1 cellular context compared by ENCODE assay signal in the genomic region with DNA sequence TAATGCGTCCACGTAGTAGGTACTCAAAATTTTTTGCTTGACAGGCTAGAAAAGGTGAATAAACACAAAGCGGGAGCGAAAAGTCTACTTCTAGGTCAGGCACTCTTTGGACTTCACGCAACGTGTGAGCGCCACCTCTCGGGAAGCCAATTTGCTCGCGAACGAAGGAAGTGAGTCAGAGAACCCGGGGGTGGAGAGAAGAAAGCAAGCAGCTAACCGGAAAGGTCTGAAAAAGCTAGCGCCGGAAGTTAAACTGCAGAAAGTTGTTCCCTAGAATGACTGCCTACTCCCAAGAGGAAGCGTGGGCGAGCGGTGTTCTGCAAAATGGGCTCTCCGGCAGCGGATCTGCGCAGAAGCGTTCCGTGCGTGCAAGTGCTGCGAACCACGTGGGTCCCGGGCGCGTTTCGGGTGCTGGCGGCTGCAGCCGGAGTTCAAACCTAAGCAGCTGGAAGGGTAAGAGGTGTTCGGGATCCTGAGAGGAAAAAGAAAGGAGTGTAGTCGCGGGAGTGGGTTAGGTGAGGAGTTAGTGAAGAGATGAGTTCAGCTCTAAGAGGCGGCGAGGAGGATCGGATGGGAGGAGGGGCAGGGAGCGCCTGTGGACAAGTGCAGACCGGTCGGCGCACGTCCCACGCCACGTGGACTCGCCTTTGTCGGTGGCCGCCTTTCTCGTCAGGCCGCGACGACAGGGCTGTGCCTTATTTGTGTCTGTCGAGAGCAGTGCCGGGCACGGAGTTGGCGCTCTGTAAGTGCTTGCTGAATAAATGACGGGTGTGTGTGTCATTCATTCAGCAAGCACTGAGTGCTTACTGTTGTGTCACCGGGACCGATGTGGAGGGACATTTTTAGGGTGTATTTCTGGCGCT.
TF ChIP-seq lines count a peak whose summit lies in the region.

A gene (plus strand): TSS at position 350 of the 863 bp plus-strand sequence. CDS start 2,096 bp downstream, outside the sequence.

TF ChIP-seq in HepG2, 621 proteins besides CTCF, POLR2A, EP300 and RAD21 (continued from another document and continues in another):
- TF ChIP-seq, protein P1, sequence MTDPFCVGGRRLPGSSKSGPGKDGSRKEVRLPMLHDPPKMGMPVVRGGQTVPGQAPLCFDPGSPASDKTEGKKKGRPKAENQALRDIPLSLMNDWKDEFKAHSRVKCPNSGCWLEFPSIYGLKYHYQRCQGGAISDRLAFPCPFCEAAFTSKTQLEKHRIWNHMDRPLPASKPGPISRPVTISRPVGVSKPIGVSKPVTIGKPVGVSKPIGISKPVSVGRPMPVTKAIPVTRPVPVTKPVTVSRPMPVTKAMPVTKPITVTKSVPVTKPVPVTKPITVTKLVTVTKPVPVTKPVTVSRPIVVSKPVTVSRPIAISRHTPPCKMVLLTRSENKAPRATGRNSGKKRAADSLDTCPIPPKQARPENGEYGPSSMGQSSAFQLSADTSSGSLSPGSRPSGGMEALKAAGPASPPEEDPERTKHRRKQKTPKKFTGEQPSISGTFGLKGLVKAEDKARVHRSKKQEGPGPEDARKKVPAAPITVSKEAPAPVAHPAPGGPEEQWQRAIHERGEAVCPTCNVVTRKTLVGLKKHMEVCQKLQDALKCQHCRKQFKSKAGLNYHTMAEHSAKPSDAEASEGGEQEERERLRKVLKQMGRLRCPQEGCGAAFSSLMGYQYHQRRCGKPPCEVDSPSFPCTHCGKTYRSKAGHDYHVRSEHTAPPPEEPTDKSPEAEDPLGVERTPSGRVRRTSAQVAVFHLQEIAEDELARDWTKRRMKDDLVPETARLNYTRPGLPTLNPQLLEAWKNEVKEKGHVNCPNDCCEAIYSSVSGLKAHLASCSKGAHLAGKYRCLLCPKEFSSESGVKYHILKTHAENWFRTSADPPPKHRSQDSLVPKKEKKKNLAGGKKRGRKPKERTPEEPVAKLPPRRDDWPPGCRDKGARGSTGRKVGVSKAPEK (CRISPR knock-in tag; IDR thresholded peaks at IDR 0.05; ENCODE audit: borderline replicate concordance) = peak; percentile 44; the same call in 1 of the 2 replicates
- TF ChIP-seq ZNF282 (IDR thresholded peaks at IDR 0.05; ENCODE audit: partially characterized antibody) (no peak), ZFP82 (CRISPR knock-in tag; IDR thresholded peaks at IDR 0.05; ENCODE audit: borderline replicate concordance) (peak; percentile 100), STAT5B (CRISPR knock-in tag; IDR thresholded peaks at IDR 0.05) (peak; percentile 89), FOXK1 (CRISPR knock-in tag; IDR thresholded peaks at IDR 0.05; ENCODE audit: borderline replicate concordance, low read depth) (peak; percentile 99), NFE2L2 (IDR thresholded peaks at IDR 0.05; ENCODE audit: low read length) (peak; percentile 52), ZNF883 (CRISPR knock-in tag; IDR thresholded peaks at IDR 0.05; ENCODE audit: not compliant biosample characterization) (peak; percentile 94), ZNF605 (CRISPR knock-in tag; IDR thresholded peaks at IDR 0.05) (peak; percentile 100), DMAP1 (CRISPR knock-in tag; IDR thresholded peaks at IDR 0.05) (peak; percentile 100), MED13 (CRISPR knock-in tag; IDR thresholded peaks at IDR 0.05) (peak; percentile 95; the same call in 1 of the 2 replicates), BCL6 (CRISPR knock-in tag; IDR thresholded peaks at IDR 0.05) (peak; percentile 62), ZFAT (CRISPR knock-in tag; conservative IDR thresholded peaks at IDR 0.05) (peak; percentile 89; the same call in 1 of the 2 replicates), ZNF564 (CRISPR knock-in tag; IDR thresholded peaks at IDR 0.05) (peak; percentile 76; the same call in 1 of the 2 replicates), ZNF644 (CRISPR knock-in tag; IDR thresholded peaks at IDR 0.05; ENCODE audit: low read depth) (peak; percentile 51; the same call in 1 of the 2 replicates), PHF5A (CRISPR knock-in tag; IDR thresholded peaks at IDR 0.05; ENCODE audit: low read depth, unreplicated experiment) (peak; percentile 100), ZNF749 (CRISPR knock-in tag; IDR thresholded peaks at IDR 0.05; ENCODE audit: borderline replicate concordance) (peak; percentile 62; the same call in 1 of the 2 replicates), ELF3 (CRISPR knock-in tag; IDR thresholded peaks at IDR 0.05) (peak; percentile 98), PPARG (CRISPR knock-in tag; conservative IDR thresholded peaks at IDR 0.05) (peak; percentile 86; the same call in 1 of the 2 replicates), PLRG1 (conservative IDR thresholded peaks at IDR 0.05) (no peak), ZFP41 (CRISPR knock-in tag; IDR thresholded peaks at IDR 0.05; ENCODE audit: borderline replicate concordance) (peak; percentile 99), SALL1 (CRISPR knock-in tag; IDR thresholded peaks at IDR 0.05) (peak; percentile 99), CCDC6 (CRISPR knock-in tag; IDR thresholded peaks at IDR 0.05) (peak; percentile 98), ZKSCAN5 (CRISPR knock-in tag; IDR thresholded peaks at IDR 0.05) (peak; percentile 82; the same call in 1 of the 2 replicates), ZNF83 (CRISPR knock-in tag; IDR thresholded peaks at IDR 0.05; ENCODE audit: borderline replicate concordance) (peak; percentile 93; the same call in 1 of the 2 replicates), MTF2 (CRISPR knock-in tag; IDR thresholded peaks at IDR 0.05; ENCODE audit: borderline replicate concordance) (no peak)
- TF ChIP-seq, protein P2, sequence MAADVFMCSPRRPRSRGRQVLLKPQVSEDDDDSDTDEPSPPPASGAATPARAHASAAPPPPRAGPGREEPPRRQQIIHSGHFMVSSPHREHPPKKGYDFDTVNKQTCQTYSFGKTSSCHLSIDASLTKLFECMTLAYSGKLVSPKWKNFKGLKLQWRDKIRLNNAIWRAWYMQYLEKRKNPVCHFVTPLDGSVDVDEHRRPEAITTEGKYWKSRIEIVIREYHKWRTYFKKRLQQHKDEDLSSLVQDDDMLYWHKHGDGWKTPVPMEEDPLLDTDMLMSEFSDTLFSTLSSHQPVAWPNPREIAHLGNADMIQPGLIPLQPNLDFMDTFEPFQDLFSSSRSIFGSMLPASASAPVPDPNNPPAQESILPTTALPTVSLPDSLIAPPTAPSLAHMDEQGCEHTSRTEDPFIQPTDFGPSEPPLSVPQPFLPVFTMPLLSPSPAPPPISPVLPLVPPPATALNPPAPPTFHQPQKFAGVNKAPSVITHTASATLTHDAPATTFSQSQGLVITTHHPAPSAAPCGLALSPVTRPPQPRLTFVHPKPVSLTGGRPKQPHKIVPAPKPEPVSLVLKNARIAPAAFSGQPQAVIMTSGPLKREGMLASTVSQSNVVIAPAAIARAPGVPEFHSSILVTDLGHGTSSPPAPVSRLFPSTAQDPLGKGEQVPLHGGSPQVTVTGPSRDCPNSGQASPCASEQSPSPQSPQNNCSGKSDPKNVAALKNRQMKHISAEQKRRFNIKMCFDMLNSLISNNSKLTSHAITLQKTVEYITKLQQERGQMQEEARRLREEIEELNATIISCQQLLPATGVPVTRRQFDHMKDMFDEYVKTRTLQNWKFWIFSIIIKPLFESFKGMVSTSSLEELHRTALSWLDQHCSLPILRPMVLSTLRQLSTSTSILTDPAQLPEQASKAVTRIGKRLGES (CRISPR knock-in tag; IDR thresholded peaks at IDR 0.05; ENCODE audit: borderline replicate concordance) = peak; percentile 92
- TF ChIP-seq, protein P3, sequence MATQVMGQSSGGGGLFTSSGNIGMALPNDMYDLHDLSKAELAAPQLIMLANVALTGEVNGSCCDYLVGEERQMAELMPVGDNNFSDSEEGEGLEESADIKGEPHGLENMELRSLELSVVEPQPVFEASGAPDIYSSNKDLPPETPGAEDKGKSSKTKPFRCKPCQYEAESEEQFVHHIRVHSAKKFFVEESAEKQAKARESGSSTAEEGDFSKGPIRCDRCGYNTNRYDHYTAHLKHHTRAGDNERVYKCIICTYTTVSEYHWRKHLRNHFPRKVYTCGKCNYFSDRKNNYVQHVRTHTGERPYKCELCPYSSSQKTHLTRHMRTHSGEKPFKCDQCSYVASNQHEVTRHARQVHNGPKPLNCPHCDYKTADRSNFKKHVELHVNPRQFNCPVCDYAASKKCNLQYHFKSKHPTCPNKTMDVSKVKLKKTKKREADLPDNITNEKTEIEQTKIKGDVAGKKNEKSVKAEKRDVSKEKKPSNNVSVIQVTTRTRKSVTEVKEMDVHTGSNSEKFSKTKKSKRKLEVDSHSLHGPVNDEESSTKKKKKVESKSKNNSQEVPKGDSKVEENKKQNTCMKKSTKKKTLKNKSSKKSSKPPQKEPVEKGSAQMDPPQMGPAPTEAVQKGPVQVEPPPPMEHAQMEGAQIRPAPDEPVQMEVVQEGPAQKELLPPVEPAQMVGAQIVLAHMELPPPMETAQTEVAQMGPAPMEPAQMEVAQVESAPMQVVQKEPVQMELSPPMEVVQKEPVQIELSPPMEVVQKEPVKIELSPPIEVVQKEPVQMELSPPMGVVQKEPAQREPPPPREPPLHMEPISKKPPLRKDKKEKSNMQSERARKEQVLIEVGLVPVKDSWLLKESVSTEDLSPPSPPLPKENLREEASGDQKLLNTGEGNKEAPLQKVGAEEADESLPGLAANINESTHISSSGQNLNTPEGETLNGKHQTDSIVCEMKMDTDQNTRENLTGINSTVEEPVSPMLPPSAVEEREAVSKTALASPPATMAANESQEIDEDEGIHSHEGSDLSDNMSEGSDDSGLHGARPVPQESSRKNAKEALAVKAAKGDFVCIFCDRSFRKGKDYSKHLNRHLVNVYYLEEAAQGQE (IDR thresholded peaks at IDR 0.05; ENCODE audit: borderline replicate concordance in 1 of 2, low read depth in 1 of 2, low read length in 2 of 2) = peak in 1 of 2 experiments; percentile 85; a peak in 2 of 4 replicates
- TF ChIP-seq, protein P4, sequence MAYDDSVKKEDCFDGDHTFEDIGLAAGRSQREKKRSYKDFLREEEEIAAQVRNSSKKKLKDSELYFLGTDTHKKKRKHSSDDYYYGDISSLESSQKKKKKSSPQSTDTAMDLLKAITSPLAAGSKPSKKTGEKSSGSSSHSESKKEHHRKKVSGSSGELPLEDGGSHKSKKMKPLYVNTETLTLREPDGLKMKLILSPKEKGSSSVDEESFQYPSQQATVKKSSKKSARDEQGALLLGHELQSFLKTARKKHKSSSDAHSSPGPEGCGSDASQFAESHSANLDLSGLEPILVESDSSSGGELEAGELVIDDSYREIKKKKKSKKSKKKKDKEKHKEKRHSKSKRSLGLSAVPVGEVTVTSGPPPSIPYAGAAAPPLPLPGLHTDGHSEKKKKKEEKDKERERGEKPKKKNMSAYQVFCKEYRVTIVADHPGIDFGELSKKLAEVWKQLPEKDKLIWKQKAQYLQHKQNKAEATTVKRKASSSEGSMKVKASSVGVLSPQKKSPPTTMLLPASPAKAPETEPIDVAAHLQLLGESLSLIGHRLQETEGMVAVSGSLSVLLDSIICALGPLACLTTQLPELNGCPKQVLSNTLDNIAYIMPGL (CRISPR knock-in tag; IDR thresholded peaks at IDR 0.05; ENCODE audit: borderline replicate concordance in 1 of 2, low read depth in 1 of 2) = peak; percentile 98 to 99
- TF ChIP-seq, protein P5, sequence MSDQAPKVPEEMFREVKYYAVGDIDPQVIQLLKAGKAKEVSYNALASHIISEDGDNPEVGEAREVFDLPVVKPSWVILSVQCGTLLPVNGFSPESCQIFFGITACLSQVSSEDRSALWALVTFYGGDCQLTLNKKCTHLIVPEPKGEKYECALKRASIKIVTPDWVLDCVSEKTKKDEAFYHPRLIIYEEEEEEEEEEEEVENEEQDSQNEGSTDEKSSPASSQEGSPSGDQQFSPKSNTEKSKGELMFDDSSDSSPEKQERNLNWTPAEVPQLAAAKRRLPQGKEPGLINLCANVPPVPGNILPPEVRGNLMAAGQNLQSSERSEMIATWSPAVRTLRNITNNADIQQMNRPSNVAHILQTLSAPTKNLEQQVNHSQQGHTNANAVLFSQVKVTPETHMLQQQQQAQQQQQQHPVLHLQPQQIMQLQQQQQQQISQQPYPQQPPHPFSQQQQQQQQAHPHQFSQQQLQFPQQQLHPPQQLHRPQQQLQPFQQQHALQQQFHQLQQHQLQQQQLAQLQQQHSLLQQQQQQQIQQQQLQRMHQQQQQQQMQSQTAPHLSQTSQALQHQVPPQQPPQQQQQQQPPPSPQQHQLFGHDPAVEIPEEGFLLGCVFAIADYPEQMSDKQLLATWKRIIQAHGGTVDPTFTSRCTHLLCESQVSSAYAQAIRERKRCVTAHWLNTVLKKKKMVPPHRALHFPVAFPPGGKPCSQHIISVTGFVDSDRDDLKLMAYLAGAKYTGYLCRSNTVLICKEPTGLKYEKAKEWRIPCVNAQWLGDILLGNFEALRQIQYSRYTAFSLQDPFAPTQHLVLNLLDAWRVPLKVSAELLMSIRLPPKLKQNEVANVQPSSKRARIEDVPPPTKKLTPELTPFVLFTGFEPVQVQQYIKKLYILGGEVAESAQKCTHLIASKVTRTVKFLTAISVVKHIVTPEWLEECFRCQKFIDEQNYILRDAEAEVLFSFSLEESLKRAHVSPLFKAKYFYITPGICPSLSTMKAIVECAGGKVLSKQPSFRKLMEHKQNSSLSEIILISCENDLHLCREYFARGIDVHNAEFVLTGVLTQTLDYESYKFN (CRISPR knock-in tag; conservative IDR thresholded peaks at IDR 0.05) = peak; percentile 87
- TF ChIP-seq, protein P6, sequence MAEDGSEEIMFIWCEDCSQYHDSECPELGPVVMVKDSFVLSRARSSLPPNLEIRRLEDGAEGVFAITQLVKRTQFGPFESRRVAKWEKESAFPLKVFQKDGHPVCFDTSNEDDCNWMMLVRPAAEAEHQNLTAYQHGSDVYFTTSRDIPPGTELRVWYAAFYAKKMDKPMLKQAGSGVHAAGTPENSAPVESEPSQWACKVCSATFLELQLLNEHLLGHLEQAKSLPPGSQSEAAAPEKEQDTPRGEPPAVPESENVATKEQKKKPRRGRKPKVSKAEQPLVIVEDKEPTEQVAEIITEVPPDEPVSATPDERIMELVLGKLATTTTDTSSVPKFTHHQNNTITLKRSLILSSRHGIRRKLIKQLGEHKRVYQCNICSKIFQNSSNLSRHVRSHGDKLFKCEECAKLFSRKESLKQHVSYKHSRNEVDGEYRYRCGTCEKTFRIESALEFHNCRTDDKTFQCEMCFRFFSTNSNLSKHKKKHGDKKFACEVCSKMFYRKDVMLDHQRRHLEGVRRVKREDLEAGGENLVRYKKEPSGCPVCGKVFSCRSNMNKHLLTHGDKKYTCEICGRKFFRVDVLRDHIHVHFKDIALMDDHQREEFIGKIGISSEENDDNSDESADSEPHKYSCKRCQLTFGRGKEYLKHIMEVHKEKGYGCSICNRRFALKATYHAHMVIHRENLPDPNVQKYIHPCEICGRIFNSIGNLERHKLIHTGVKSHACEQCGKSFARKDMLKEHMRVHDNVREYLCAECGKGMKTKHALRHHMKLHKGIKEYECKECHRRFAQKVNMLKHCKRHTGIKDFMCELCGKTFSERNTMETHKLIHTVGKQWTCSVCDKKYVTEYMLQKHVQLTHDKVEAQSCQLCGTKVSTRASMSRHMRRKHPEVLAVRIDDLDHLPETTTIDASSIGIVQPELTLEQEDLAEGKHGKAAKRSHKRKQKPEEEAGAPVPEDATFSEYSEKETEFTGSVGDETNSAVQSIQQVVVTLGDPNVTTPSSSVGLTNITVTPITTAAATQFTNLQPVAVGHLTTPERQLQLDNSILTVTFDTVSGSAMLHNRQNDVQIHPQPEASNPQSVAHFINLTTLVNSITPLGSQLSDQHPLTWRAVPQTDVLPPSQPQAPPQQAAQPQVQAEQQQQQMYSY (CRISPR knock-in tag; IDR thresholded peaks at IDR 0.05) = peak; percentile 79; the same call in 1 of the 2 replicates
